7 cellular contexts compared by ENCODE assay signal in genomic region chr12:114508529-114509129, GRCh38.
DNase-seq lines count a peak whose midpoint lies in the region; ATAC-seq and TF ChIP-seq lines count a peak whose summit lies in the region.

No MANE protein-coding gene starts in this region.

- intact Hi-C loops in head of caudate nucleus (cut with DNase I) = loop anchor here (5.0 kb wide), 2 partner anchors 341 to 526 kb away; no protein-coding TSS in a partner anchor
- intact Hi-C loops in prostate gland (cut with DNase I) = loop anchor here (1.0 to 5.0 kb wide), 3 partner anchors 342 to 541 kb away; partner anchors contain the start of gene RBM19
- intact Hi-C loops in vagina (cut with DNase I) = loop anchor here (10.0 kb wide), 1 partner anchor 534 kb away; no protein-coding TSS in a partner anchor

- H3K36me3 Mint-ChIP-seq in activated naive CD4-positive, alpha-beta T cell treated with anti-CD3 and anti-CD28 coated beads, Interleukin-2, amount 10 ng/mL, durations not matched to agents 7 days and 5 days = no peaks in the 10 kb centered on the region

- CTCF ChIA-PET in activated naive CD4-positive, alpha-beta T cell treated with anti-CD3 and anti-CD28 coated beads, Interleukin-2, amount 10 ng/mL, durations not matched to agents 7 days and 5 days (lab: Charles Lee) = interaction anchor here (1.0 to 3.5 kb wide), 6 partner anchors 10 to 530 kb away, joined by 4 to 36 read pairs (median 4); no protein-coding TSS in a partner anchor

- H3K4me3 Mint-ChIP-seq in activated naive CD4-positive, alpha-beta T cell treated with anti-CD3 and anti-CD28 coated beads, Interleukin-2, amount 10 ng/mL, durations not matched to agents 7 days and 5 days = no peak overlapping the region

- H3K9me2 ChIP-seq in MM.1S (replicated peaks; ENCODE audit: insufficient read depth, low read length) = no peaks in the 10 kb centered on the region

- no peaks in the 10 kb centered on the region for H3K9me3 Mint-ChIP-seq in activated naive CD4-positive, alpha-beta T cell treated with anti-CD3 and anti-CD28 coated beads, Interleukin-2, amount 10 ng/mL, durations not matched to agents 7 days and 5 days

- no peak overlapping the region for H3K9ac ChIP-seq in MM.1S (ENCODE audit: low read length)

- TF ChIP-seq CTCF in GM12875 (IDR thresholded peaks at IDR 0.05; ENCODE audit: borderline replicate concordance, insufficient read depth, low read depth, low read length) = peak; percentile 62
- TF ChIP-seq CTCF in MM.1S (IDR thresholded peaks at IDR 0.05; ENCODE audit: low read length) = peak; percentile 44
- TF ChIP-seq CTCF in prostate gland (IDR thresholded peaks at IDR 0.05) = peak in 3 of 4 experiments; percentile 65 to 73 (median 68)
- peak; percentile 47 to 80 (median 57) for TF ChIP-seq CTCF in vagina (IDR thresholded peaks at IDR 0.05)

- H3K4me3 ChIP-seq in GM12875 (ENCODE audit: low read depth, low read length) (no peak overlapping the region), MM.1S (ENCODE audit: low read length) (no peak overlapping the region), prostate gland (no peak overlapping the region), vagina (no peak overlapping the region)

- no peak for TF ChIP-seq POLR2A in prostate gland (IDR thresholded peaks at IDR 0.05)
- no peak for TF ChIP-seq POLR2A in vagina (IDR thresholded peaks at IDR 0.05)

- H3K27me3 Mint-ChIP-seq in activated naive CD4-positive, alpha-beta T cell treated with anti-CD3 and anti-CD28 coated beads, Interleukin-2, amount 10 ng/mL, durations not matched to agents 7 days and 5 days = peaks cover 4% of the 10 kb centered on the region

- H3K27ac ChIP-seq in MM.1S (ENCODE audit: low read length) (no peak overlapping the region), prostate gland (no peak overlapping the region), vagina (no peak overlapping the region)

- no peak overlapping the region for H2AFZ ChIP-seq in MM.1S (ENCODE audit: low read length)

- no peaks in the 10 kb centered on the region for H4K20me1 ChIP-seq in MM.1S (ENCODE audit: insufficient read depth, low read length)

- H3K27me3 ChIP-seq in MM.1S (replicated peaks; ENCODE audit: insufficient read depth, low read length) (no peaks in the 10 kb centered on the region), prostate gland (replicated peaks; ENCODE audit: insufficient read depth) (peaks cover 3% of the 10 kb centered on the region), vagina (no peaks in the 10 kb centered on the region)

- no peaks in the 10 kb centered on the region for H3F3A ChIP-seq in MM.1S (ENCODE audit: insufficient read depth, low read length)

- no peak overlapping the region for H3K4me2 ChIP-seq in MM.1S (ENCODE audit: low read depth, low read length)

- ATAC-seq in SK-N-SH treated with all-trans-retinoic acid at 6 μM for 48 hours = peak; percentile 91

- DNase-seq in MM.1S = peak; percentile 24
- peak; percentile 74 for DNase-seq in activated naive CD4-positive, alpha-beta T cell treated with anti-CD3 and anti-CD28 coated beads, Interleukin-2, amount 10 ng/mL, durations not matched to agents 7 days and 5 days
- peak; percentile 24 to 92 (median 77) for DNase-seq in head of caudate nucleus
- DNase-seq in prostate gland (ENCODE audit: low spot score) = peak; percentile 77
- no peak for DNase-seq in vagina (ENCODE audit: extremely low spot score in 2 of 2)

- no peaks in the 10 kb centered on the region for H3K4me1 Mint-ChIP-seq in activated naive CD4-positive, alpha-beta T cell treated with anti-CD3 and anti-CD28 coated beads, Interleukin-2, amount 10 ng/mL, durations not matched to agents 7 days and 5 days

- WGBS in prostate gland = 34% methylated on average over 8 of the region's 8 CpGs

- no peaks in the 10 kb centered on the region for H3K36me3 ChIP-seq in MM.1S (replicated peaks; ENCODE audit: insufficient read depth, low read length)
- no peaks in the 10 kb centered on the region for H3K36me3 ChIP-seq in prostate gland
- H3K36me3 ChIP-seq in vagina = no peaks in the 10 kb centered on the region

- H3K9me3 ChIP-seq in MM.1S (replicated peaks; ENCODE audit: insufficient read depth, low read length) (no peaks in the 10 kb centered on the region), prostate gland (no peaks in the 10 kb centered on the region), vagina (no peaks in the 10 kb centered on the region)

- H3K4me1 ChIP-seq in MM.1S (ENCODE audit: low read length) (no peaks in the 10 kb centered on the region), prostate gland (replicated peaks) (no peaks in the 10 kb centered on the region), vagina (no peaks in the 10 kb centered on the region)

- no peaks in the 10 kb centered on the region for H3K79me2 ChIP-seq in MM.1S (ENCODE audit: low read length)

- no peak overlapping the region for H3K27ac Mint-ChIP-seq in activated naive CD4-positive, alpha-beta T cell treated with anti-CD3 and anti-CD28 coated beads, Interleukin-2, amount 10 ng/mL, durations not matched to agents 7 days and 5 days

TF ChIP-seq in SK-N-SH treated with all-trans-retinoic acid at 6 μM for 48 hours, 23 proteins besides CTCF, POLR2A, EP300 and RAD21:
- no peak for TF ChIP-seq ZNF8 (CRISPR knock-in tag; IDR thresholded peaks at IDR 0.05)
- no peak for TF ChIP-seq CSDC2 (CRISPR knock-in tag; IDR thresholded peaks at IDR 0.05)
- TF ChIP-seq ZNF565 (CRISPR knock-in tag; conservative IDR thresholded peaks at IDR 0.05; ENCODE audit: low read depth) = no peak
- no peak for TF ChIP-seq PPARA (CRISPR knock-in tag; IDR thresholded peaks at IDR 0.05; ENCODE audit: borderline replicate concordance)
- TF ChIP-seq ZC3H10 (CRISPR knock-in tag; IDR thresholded peaks at IDR 0.05) = no peak
- TF ChIP-seq CREB5 (CRISPR knock-in tag; IDR thresholded peaks at IDR 0.05; ENCODE audit: low read depth) = no peak
- no peak for TF ChIP-seq POU6F1 (CRISPR knock-in tag; IDR thresholded peaks at IDR 0.05; ENCODE audit: borderline replicate concordance, low read depth)
- TF ChIP-seq ZFP30 (CRISPR knock-in tag; IDR thresholded peaks at IDR 0.05) = no peak
- TF ChIP-seq TOX (CRISPR knock-in tag; IDR thresholded peaks at IDR 0.05; ENCODE audit: borderline replicate concordance) = no peak
- TF ChIP-seq RARB (CRISPR knock-in tag; IDR thresholded peaks at IDR 0.05) = no peak
- no peak for TF ChIP-seq ISL1 (CRISPR knock-in tag; IDR thresholded peaks at IDR 0.05)
- TF ChIP-seq ZNF70 (CRISPR knock-in tag; IDR thresholded peaks at IDR 0.05) = no peak
- no peak for TF ChIP-seq BACH2 (CRISPR knock-in tag; IDR thresholded peaks at IDR 0.05; ENCODE audit: borderline replicate concordance)
- TF ChIP-seq ZFP3 (CRISPR knock-in tag; IDR thresholded peaks at IDR 0.05) = no peak
- TF ChIP-seq TSHZ2 (CRISPR knock-in tag; IDR thresholded peaks at IDR 0.05) = no peak
- no peak for TF ChIP-seq TCF4 (CRISPR knock-in tag; IDR thresholded peaks at IDR 0.05; ENCODE audit: borderline replicate concordance)
- TF ChIP-seq ESRRG (CRISPR knock-in tag; IDR thresholded peaks at IDR 0.05) = no peak

Comparison
In these comparisons a context has a peak if more than half of its experiments do, and no peak if none do; other contexts are left out.
1. DNase-seq: peak in MM.1S (single experiment), activated naive CD4-positive, alpha-beta T cell treated with anti-CD3 and anti-CD28 coated beads, Interleukin-2, amount 10 ng/mL, durations not matched to agents 7 days and 5 days (single experiment), head of caudate nucleus (42 of 42) and prostate gland (single experiment); none in vagina (0 of 2).
2. Peak in every context shown above with its lines, with median percentiles within 50 percentile points of each other: CTCF ChIP-seq.